Comparison of ENCODE assay signal across 1 cellular context in the genomic region with DNA sequence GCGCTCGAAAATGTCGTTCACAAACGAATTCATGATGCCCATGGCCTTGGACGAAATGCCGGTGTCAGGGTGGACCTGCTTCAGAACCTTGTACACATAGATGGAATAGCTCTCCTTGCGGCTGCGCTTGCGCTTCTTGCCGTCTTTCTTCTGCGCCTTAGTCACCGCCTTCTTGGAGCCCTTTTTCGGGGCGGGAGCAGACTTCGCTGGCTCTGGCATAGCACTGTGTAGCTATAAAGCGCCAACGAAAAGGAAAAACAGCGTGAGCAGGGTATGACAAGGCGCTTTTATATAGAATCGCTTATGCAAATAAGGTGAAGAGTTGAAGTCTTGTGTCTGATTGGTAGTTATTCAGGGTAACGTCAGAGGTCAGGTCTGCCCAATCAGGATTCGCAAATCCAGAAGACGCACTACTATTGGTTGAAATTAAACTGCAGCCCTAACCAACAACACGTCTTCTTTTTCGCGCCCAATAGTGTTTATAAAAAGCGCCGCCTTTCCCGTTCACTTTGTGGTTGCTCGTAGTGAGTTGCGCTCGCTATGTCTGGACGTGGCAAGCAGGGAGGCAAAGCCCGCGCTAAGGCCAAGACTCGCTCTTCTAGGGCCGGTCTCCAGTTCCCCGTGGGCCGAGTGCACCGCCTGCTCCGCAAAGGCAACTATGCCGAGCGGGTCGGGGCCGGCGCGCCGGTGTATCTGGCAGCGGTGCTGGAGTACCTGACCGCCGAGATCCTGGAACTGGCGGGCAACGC.
TF ChIP-seq lines count a peak whose summit lies in the region.

No MANE protein-coding gene starts in this region.

TF ChIP-seq in K562, 482 proteins besides CTCF, POLR2A, EP300 and RAD21 (continued from another document):
- TF ChIP-seq, protein P1, sequence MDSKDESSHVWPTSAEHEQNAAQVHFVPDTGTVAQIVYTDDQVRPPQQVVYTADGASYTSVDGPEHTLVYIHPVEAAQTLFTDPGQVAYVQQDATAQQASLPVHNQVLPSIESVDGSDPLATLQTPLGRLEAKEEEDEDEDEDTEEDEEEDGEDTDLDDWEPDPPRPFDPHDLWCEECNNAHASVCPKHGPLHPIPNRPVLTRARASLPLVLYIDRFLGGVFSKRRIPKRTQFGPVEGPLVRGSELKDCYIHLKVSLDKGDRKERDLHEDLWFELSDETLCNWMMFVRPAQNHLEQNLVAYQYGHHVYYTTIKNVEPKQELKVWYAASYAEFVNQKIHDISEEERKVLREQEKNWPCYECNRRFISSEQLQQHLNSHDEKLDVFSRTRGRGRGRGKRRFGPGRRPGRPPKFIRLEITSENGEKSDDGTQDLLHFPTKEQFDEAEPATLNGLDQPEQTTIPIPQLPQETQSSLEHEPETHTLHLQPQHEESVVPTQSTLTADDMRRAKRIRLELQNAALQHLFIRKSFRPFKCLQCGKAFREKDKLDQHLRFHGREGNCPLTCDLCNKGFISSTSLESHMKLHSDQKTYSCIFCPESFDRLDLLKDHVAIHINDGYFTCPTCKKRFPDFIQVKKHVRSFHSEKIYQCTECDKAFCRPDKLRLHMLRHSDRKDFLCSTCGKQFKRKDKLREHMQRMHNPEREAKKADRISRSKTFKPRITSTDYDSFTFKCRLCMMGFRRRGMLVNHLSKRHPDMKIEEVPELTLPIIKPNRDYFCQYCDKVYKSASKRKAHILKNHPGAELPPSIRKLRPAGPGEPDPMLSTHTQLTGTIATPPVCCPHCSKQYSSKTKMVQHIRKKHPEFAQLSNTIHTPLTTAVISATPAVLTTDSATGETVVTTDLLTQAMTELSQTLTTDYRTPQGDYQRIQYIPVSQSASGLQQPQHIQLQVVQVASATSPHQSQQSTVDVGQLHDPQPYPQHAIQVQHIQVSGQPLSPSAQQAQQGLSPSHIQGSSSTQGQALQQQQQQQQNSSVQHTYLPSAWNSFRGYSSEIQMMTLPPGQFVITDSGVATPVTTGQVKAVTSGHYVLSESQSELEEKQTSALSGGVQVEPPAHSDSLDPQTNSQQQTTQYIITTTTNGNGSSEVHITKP (IDR thresholded peaks at IDR 0.05; ENCODE audit: partially characterized antibody): no peak
- TF ChIP-seq PHF21A (IDR thresholded peaks at IDR 0.05; ENCODE audit: borderline replicate concordance, low read depth) (no peak), KLF13 (tag; IDR thresholded peaks at IDR 0.05; ENCODE audit: borderline replicate concordance, low read depth) (0 out of 2 replicates have a peak, but pooled peaks have one; percentile 30), SRSF9 (IDR thresholded peaks at IDR 0.05; ENCODE audit: borderline replicate concordance, low read depth, low read length) (no peak), ZNF274 (IDR thresholded peaks at IDR 0.05; ENCODE audit: borderline replicate concordance, low read depth, low read length) (no peak), SMARCA4 (IDR thresholded peaks at IDR 0.05) (no peak), ZBTB7A (IDR thresholded peaks at IDR 0.05; ENCODE audit: borderline replicate concordance, control insufficient read depth, low read depth, low read length) (peak; percentile 46; the same call in 1 of the 2 replicates), RBM25 (IDR thresholded peaks at IDR 0.05; ENCODE audit: low read depth, low read length, severe bottlenecking) (peak; percentile 98), KLF1 (tag; IDR thresholded peaks at IDR 0.05) (no peak), SLC30A9 (CRISPR knock-in tag; IDR thresholded peaks at IDR 0.05) (no peak), MYBL2 (IDR thresholded peaks at IDR 0.05; ENCODE audit: low read depth) (peak; percentile 95), MYBL2 (CRISPR knock-in tag; IDR thresholded peaks at IDR 0.05; ENCODE audit: borderline replicate concordance) (no peak), ETV5 (CRISPR knock-in tag; IDR thresholded peaks at IDR 0.05; ENCODE audit: low read depth) (peak; percentile 73), HNRNPL (IDR thresholded peaks at IDR 0.05; ENCODE audit: low read depth, low read length) (peak; percentile 99), NR4A1 (CRISPR knock-in tag; IDR thresholded peaks at IDR 0.05) (no peak), NR4A1 (tag; IDR thresholded peaks at IDR 0.05) (no peak; the same call in 1 of the 2 replicates)
- TF ChIP-seq, protein P2, sequence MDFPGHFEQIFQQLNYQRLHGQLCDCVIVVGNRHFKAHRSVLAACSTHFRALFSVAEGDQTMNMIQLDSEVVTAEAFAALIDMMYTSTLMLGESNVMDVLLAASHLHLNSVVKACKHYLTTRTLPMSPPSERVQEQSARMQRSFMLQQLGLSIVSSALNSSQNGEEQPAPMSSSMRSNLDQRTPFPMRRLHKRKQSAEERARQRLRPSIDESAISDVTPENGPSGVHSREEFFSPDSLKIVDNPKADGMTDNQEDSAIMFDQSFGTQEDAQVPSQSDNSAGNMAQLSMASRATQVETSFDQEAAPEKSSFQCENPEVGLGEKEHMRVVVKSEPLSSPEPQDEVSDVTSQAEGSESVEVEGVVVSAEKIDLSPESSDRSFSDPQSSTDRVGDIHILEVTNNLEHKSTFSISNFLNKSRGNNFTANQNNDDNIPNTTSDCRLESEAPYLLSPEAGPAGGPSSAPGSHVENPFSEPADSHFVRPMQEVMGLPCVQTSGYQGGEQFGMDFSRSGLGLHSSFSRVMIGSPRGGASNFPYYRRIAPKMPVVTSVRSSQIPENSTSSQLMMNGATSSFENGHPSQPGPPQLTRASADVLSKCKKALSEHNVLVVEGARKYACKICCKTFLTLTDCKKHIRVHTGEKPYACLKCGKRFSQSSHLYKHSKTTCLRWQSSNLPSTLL (IDR thresholded peaks at IDR 0.05): no peak
- TF ChIP-seq, protein P3, sequence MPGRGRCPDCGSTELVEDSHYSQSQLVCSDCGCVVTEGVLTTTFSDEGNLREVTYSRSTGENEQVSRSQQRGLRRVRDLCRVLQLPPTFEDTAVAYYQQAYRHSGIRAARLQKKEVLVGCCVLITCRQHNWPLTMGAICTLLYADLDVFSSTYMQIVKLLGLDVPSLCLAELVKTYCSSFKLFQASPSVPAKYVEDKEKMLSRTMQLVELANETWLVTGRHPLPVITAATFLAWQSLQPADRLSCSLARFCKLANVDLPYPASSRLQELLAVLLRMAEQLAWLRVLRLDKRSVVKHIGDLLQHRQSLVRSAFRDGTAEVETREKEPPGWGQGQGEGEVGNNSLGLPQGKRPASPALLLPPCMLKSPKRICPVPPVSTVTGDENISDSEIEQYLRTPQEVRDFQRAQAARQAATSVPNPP (IDR thresholded peaks at IDR 0.05; ENCODE audit: borderline replicate concordance, insufficient read depth, insufficient read length): no peak
- TF ChIP-seq, protein P4, sequence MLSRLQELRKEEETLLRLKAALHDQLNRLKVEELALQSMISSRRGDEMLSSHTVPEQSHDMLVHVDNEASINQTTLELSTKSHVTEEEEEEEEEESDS (CRISPR knock-in tag; IDR thresholded peaks at IDR 0.05): no peak
- TF ChIP-seq, protein P5, sequence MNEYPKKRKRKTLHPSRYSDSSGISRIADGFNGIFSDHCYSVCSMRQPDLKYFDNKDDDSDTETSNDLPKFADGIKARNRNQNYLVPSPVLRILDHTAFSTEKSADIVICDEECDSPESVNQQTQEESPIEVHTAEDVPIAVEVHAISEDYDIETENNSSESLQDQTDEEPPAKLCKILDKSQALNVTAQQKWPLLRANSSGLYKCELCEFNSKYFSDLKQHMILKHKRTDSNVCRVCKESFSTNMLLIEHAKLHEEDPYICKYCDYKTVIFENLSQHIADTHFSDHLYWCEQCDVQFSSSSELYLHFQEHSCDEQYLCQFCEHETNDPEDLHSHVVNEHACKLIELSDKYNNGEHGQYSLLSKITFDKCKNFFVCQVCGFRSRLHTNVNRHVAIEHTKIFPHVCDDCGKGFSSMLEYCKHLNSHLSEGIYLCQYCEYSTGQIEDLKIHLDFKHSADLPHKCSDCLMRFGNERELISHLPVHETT (CRISPR knock-in tag; conservative IDR thresholded peaks at IDR 0.05 in 1 of 2, IDR thresholded peaks at IDR 0.05 in 1 of 2): no peak; a peak in 1 of 4 replicates
- TF ChIP-seq, protein P6, sequence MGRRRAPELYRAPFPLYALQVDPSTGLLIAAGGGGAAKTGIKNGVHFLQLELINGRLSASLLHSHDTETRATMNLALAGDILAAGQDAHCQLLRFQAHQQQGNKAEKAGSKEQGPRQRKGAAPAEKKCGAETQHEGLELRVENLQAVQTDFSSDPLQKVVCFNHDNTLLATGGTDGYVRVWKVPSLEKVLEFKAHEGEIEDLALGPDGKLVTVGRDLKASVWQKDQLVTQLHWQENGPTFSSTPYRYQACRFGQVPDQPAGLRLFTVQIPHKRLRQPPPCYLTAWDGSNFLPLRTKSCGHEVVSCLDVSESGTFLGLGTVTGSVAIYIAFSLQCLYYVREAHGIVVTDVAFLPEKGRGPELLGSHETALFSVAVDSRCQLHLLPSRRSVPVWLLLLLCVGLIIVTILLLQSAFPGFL (CRISPR knock-in tag; IDR thresholded peaks at IDR 0.05): no peak
